In the genomic region with DNA sequence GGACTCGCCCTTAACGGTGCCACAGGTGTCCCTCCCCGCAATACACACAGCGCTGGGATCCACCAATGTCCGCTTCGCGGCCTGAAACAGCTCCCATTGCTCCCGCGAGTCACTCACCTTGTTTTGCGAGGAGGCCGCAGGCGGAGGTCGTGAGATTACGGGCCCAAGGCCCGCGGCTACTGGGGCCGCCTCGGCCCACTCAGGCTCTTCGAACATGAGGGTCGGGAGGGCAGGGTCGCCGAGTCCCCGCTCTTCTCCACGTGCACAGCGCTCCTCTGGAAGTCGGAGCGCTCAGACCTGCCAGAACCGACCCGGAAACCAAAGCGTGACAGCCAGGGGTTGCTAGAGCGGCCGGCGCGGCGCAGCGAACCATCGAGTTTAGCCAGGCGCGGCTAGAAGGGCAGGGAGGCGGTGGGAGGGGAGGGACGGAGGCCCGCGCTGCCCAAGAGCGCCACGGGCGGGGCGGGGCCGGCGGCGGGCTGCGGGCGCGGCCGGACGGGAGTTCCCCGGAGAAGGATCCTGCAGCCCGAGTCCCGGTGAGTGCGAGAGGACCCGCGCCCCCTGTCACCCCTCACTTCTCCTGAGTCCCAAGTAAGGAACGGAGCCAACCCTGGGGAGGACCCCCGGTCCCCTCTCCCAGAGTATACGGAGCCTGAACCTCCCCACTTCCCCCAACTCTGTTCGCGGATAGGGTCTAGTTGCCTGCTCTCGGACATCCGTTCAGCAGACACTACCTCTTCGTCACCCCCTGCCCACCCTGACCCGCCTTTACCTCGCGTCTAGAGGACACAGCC, we compare ENCODE assay signal across 8 cellular contexts. TPM values are rescaled to one million over a fixed set of nuclear protein-coding genes. Genes with fewer than 3 reads are reported as not detected.
DNase-seq lines count a peak whose midpoint lies in the region; ATAC-seq and TF ChIP-seq lines count a peak whose summit lies in the region.

A gene (plus strand): TSS at position 488 of the 794 bp plus-strand sequence. CDS start 498 bp downstream, outside the sequence.
A gene (minus strand): TSS at position 330 of the 794 bp plus-strand sequence. CDS start 114 bp downstream, at position 216.

- peaks cover 38% of the 10 kb centered on the region for H3K4me1 ChIP-seq in GM23248 (ENCODE audit: insufficient read depth)

- H3K27ac Mint-ChIP-seq in activated T-helper 17 cell treated with anti-CD3 and anti-CD28 coated beads, Interleukin-2, amount 50 U/mL, for 72 hours: no peak within 1 kb of the TSS
- H3K27ac Mint-ChIP-seq in natural killer cell treated with Interleukin-12 subunit alpha and Interleukin-12 subunit beta and Interleukin-15 and Interleukin-18, amount 100 ng/mL, for 72 hours: no peak within 1 kb of the TSS

- H3K9me3 ChIP-seq in GM23248 (ENCODE audit: low read depth): no peaks in the 10 kb centered on the region

- in situ Hi-C loops in GM23248 (cut with MboI): no loop called here

- no peaks in the 10 kb centered on the region for H3K27me3 Mint-ChIP-seq in activated T-helper 17 cell treated with anti-CD3 and anti-CD28 coated beads, Interleukin-2, amount 50 U/mL, for 72 hours
- no peaks in the 10 kb centered on the region for H3K27me3 Mint-ChIP-seq in natural killer cell treated with Interleukin-12 subunit alpha and Interleukin-12 subunit beta and Interleukin-15 and Interleukin-18, amount 100 ng/mL, for 72 hours

- no peaks in the 10 kb centered on the region for H4K20me1 ChIP-seq in GM23248 (ENCODE audit: insufficient read depth)

- no peaks in the 10 kb centered on the region for H3K9me2 ChIP-seq in GM23248 (ENCODE audit: insufficient read depth)

- no peaks in the 10 kb centered on the region for H3K9me3 Mint-ChIP-seq in activated T-helper 17 cell treated with anti-CD3 and anti-CD28 coated beads, Interleukin-2, amount 50 U/mL, for 72 hours
- no peaks in the 10 kb centered on the region for H3K9me3 Mint-ChIP-seq in natural killer cell treated with Interleukin-12 subunit alpha and Interleukin-12 subunit beta and Interleukin-15 and Interleukin-18, amount 100 ng/mL, for 72 hours

- POLR2A ChIA-PET in RWPE1 (lab: Yijun Ruan, JAX; ENCODE audit: low non-redundant PET): interaction anchor here (1.0 to 1.4 kb wide), 2 partner anchors 8 to 122 kb away, joined by 4 read pairs; a partner anchor contains a TSS

- no peak within 1 kb of the TSS for H3K4me3 Mint-ChIP-seq in activated T-helper 17 cell treated with anti-CD3 and anti-CD28 coated beads, Interleukin-2, amount 50 U/mL, for 72 hours
- no peak within 1 kb of the TSS for H3K4me3 Mint-ChIP-seq in natural killer cell treated with Interleukin-12 subunit alpha and Interleukin-12 subunit beta and Interleukin-15 and Interleukin-18, amount 100 ng/mL, for 72 hours

- peaks cover 97% of the 10 kb centered on the region for H3K79me2 ChIP-seq in GM23248 (ENCODE audit: insufficient read depth)

- CTCF ChIA-PET in RWPE1 (lab: Yijun Ruan, JAX): interaction anchor here (0.6 kb wide), 1 partner anchor 61 kb away, joined by 3 read pairs; no protein-coding TSS in a partner anchor

- peak; percentile 95 for DNase-seq in Daoy (ENCODE audit: low read depth)
- peak; percentile 96 for DNase-seq in GM23248
- DNase-seq in Kasumi-1 (lab: John Stamatoyannopoulos, UW): peak; percentile 79 to 88
- peak; percentile 92 for DNase-seq in RWPE1 (ENCODE audit: low spot score)
- peak; percentile 81 for DNase-seq in fibroblast of peridontal ligament (ENCODE audit: extremely low read depth)
- peak; percentile 93 for DNase-seq in natural killer cell treated with Interleukin-12 subunit alpha and Interleukin-12 subunit beta and Interleukin-15 and Interleukin-18, amount 100 ng/mL, for 72 hours (ENCODE audit: low spot score)
- peak; percentile 84 for DNase-seq in stimulated activated naive CD4-positive, alpha-beta T cell treated with Interleukin-2 at 50 U/mL for 16 hours (lab: John Stamatoyannopoulos, UW)

- peaks cover 43% of the 10 kb centered on the region for H3F3A ChIP-seq in GM23248 (ENCODE audit: insufficient read depth)

- H3K9ac ChIP-seq in GM23248: peak within 1 kb of the TSS; percentile 88

- peaks cover 45% of the 10 kb centered on the region for H3K36me3 Mint-ChIP-seq in activated T-helper 17 cell treated with anti-CD3 and anti-CD28 coated beads, Interleukin-2, amount 50 U/mL, for 72 hours (ENCODE audit: low read depth)
- H3K36me3 Mint-ChIP-seq in natural killer cell treated with Interleukin-12 subunit alpha and Interleukin-12 subunit beta and Interleukin-15 and Interleukin-18, amount 100 ng/mL, for 72 hours: peaks cover 16% of the 10 kb centered on the region

- H3K27me3 ChIP-seq in GM23248 (replicated peaks; ENCODE audit: insufficient read depth): no peaks in the 10 kb centered on the region

- ATAC-seq in activated T-helper 17 cell treated with anti-CD3 and anti-CD28 coated beads, Interleukin-2, amount 50 U/mL, for 72 hours (replicated peaks): peak; percentile 68
- peak; percentile 94 to 95 for ATAC-seq in natural killer cell treated with Interleukin-12 subunit alpha and Interleukin-12 subunit beta and Interleukin-15 and Interleukin-18, amount 100 ng/mL, for 72 hours

- peak within 1 kb of the TSS; percentile 96 for H3K4me3 ChIP-seq in GM23248

- H2AFZ ChIP-seq in GM23248: peak within 1 kb of the TSS; percentile 90

- no peak for TF ChIP-seq CTCF in RWPE1 (conservative IDR thresholded peaks at IDR 0.05; ENCODE audit: low read depth)

- 1% methylated on average over 52 to 65 of the region's 72 CpGs for WGBS in GM23248 (ENCODE audit: low coverage in 1 of 2, low lambda C conversion rate in 2 of 2, missing lambda C conversion rate in 2 of 2), 2 experiments

- H3K36me3 ChIP-seq in GM23248 (ENCODE audit: low read depth): peaks cover 27% of the 10 kb centered on the region; the same call in 1 of the 2 replicates

- H3K27ac ChIP-seq in GM23248 (peak within 1 kb of the TSS; percentile 77), RWPE1 (peak within 1 kb of the TSS; percentile 92)

- peak within 1 kb of the TSS; percentile 98 for H3K4me2 ChIP-seq in GM23248 (ENCODE audit: unreplicated experiment)

- peaks cover 16% of the 10 kb centered on the region for H3K4me1 Mint-ChIP-seq in activated T-helper 17 cell treated with anti-CD3 and anti-CD28 coated beads, Interleukin-2, amount 50 U/mL, for 72 hours
- peaks cover 17 to 40% of the 10 kb centered on the region in 2 donors for H3K4me1 Mint-ChIP-seq in natural killer cell treated with Interleukin-12 subunit alpha and Interleukin-12 subunit beta and Interleukin-15 and Interleukin-18, amount 100 ng/mL, for 72 hours (ENCODE audit: low read depth in 2 of 2)

RNA-seq across cellular contexts. Expression of the first gene that starts in this region (rescaled TPM):
- 120 and 140 TPM in 2 replicates for total RNA-seq in Daoy (2014; rRNA removed; shearing (Covaris generic))
- total RNA-seq in GM23248 (2014; rRNA removed; shearing (Covaris generic)): 211 and 242 TPM in 2 replicates
- polyA plus RNA-seq in GM23248 (2016; fragmentation: Nextera tagmentation; extraction: Ambion mirVana): 256 and 264 TPM in 2 replicates
- 100 to 1,000 TPM in 1 of 2 donors, 10 to 100 TPM in 1; 85.0 to 113 TPM for total RNA-seq in activated T-helper 17 cell treated with anti-CD3 and anti-CD28 coated beads, Interleukin-2, amount 50 U/mL, for 72 hours
- 100 to 1,000 TPM in 1 of 2 donors, 10 to 100 TPM in 1; 91.8 to 142 TPM for total RNA-seq in natural killer cell treated with Interleukin-12 subunit alpha and Interleukin-12 subunit beta and Interleukin-15 and Interleukin-18, amount 100 ng/mL, for 72 hours

RNA-seq across cellular contexts. Expression of the second gene that starts in this region (rescaled TPM):
- 17.4 and 17.9 TPM in 2 replicates for total RNA-seq in Daoy (2014; rRNA removed; shearing (Covaris generic))
- total RNA-seq in GM23248 (2014; rRNA removed; shearing (Covaris generic)): 8.5 and 12.6 TPM in 2 replicates
- polyA plus RNA-seq in GM23248 (2016; fragmentation: Nextera tagmentation; extraction: Ambion mirVana): 21.3 and 24.4 TPM in 2 replicates
- 10 to 100 TPM; 27.2 to 31.9 TPM for total RNA-seq in activated T-helper 17 cell treated with anti-CD3 and anti-CD28 coated beads, Interleukin-2, amount 50 U/mL, for 72 hours
- total RNA-seq in natural killer cell treated with Interleukin-12 subunit alpha and Interleukin-12 subunit beta and Interleukin-15 and Interleukin-18, amount 100 ng/mL, for 72 hours: 10 to 100 TPM; 33.8 to 42.0 TPM

Comparison
In these comparisons a context has a peak if more than half of its experiments do, and no peak if none do; other contexts are left out.
1. Peak in every context shown above with its lines: DNase-seq, ATAC-seq, H3K4me3 ChIP-seq and H3K27ac ChIP-seq.